In genomic region chr2:192969055-192969454, GRCh38 we compare ENCODE assay signal across 21 cellular contexts.
"Had no signal": no experiment of that assay in that cellular context is flagged by ENCODE, and none has a peak within 500 bp of the region (broad histone marks: within the 10 kb centered on the region; RNA-seq: fewer than 3 reads in every experiment).

No MANE protein-coding gene starts in this region.

- H3K27ac Mint-ChIP-seq: activated naive CD4-positive, alpha-beta T cell treated with anti-CD3 and anti-CD28 coated beads, Interleukin-2, amount 50 U/mL, for 24 hours; memory B cell; natural killer cell; stimulated activated naive B cell treated with anti-CD40 and anti-IgM and Interleukin-4, amounts not matched to agents 10 μg/mL and 1 μg/mL and 100 μg/mL, for 72 hours had no signal

- H3K4me1 Mint-ChIP-seq: activated naive CD4-positive, alpha-beta T cell treated with anti-CD3 and anti-CD28 coated beads, Interleukin-2, amount 50 U/mL, for 24 hours; natural killer cell; stimulated activated naive B cell treated with anti-CD40 and anti-IgM and Interleukin-4, amounts not matched to agents 10 μg/mL and 1 μg/mL and 100 μg/mL, for 72 hours had no signal

- H3K4me3 ChIP-seq: adrenal gland, breast epithelium, coronary artery, gastroesophageal sphincter, heart right ventricle, thoracic aorta, upper lobe of left lung had no signal

- H3K36me3 ChIP-seq: adrenal gland, breast epithelium, gastroesophageal sphincter, heart right ventricle, neutrophil, thoracic aorta, upper lobe of left lung had no signal

- DNase-seq: activated CD4-positive, alpha-beta T cell treated with anti-CD3 and anti-CD28 coated beads, Interleukin-2, amount 50 U/mL, for 1 hour; activated CD8-positive, alpha-beta memory T cell treated with anti-CD3 and anti-CD28 coated beads, Interleukin-2, amount 50 U/mL, for 4 hours; activated effector memory CD4-positive, alpha-beta T cell treated with Interleukin-2 at 50 U/mL for 16 hours; activated T-cell treated with anti-CD3 and anti-CD28 coated beads, Interleukin-2, amount 50 U/mL, for 4 hours; adrenal gland; heart right ventricle; kidney glomerular epithelial cell; natural killer cell; stimulated activated naive B cell treated with anti-CD40 and anti-IgM and Interleukin-4, amounts not matched to agents 10 μg/mL and 1 μg/mL and 100 μg/mL, for 72 hours; T1000; upper lobe of left lung had no signal

- H3K4me3 Mint-ChIP-seq: activated naive CD4-positive, alpha-beta T cell treated with anti-CD3 and anti-CD28 coated beads, Interleukin-2, amount 50 U/mL, for 24 hours; activated T-cell treated with anti-CD3 and anti-CD28 coated beads, Interleukin-2, amount 50 U/mL, for 4 hours; memory B cell; natural killer cell; stimulated activated naive B cell treated with anti-CD40 and anti-IgM and Interleukin-4, amounts not matched to agents 10 μg/mL and 1 μg/mL and 100 μg/mL, for 72 hours had no signal

- H3K27me3 Mint-ChIP-seq: activated naive CD4-positive, alpha-beta T cell treated with anti-CD3 and anti-CD28 coated beads, Interleukin-2, amount 50 U/mL, for 24 hours; memory B cell; stimulated activated naive B cell treated with anti-CD40 and anti-IgM and Interleukin-4, amounts not matched to agents 10 μg/mL and 1 μg/mL and 100 μg/mL, for 72 hours had no signal

- H3K9me3 Mint-ChIP-seq: activated naive CD4-positive, alpha-beta T cell treated with anti-CD3 and anti-CD28 coated beads, Interleukin-2, amount 50 U/mL, for 24 hours; activated T-cell treated with anti-CD3 and anti-CD28 coated beads, Interleukin-2, amount 50 U/mL, for 4 hours; memory B cell; stimulated activated naive B cell treated with anti-CD40 and anti-IgM and Interleukin-4, amounts not matched to agents 10 μg/mL and 1 μg/mL and 100 μg/mL, for 72 hours had no signal

- H3K36me3 Mint-ChIP-seq: activated naive CD4-positive, alpha-beta T cell treated with anti-CD3 and anti-CD28 coated beads, Interleukin-2, amount 50 U/mL, for 24 hours; memory B cell; natural killer cell; stimulated activated naive B cell treated with anti-CD40 and anti-IgM and Interleukin-4, amounts not matched to agents 10 μg/mL and 1 μg/mL and 100 μg/mL, for 72 hours had no signal

- ATAC-seq: activated CD4-positive, CD25-positive, alpha-beta regulatory T cell treated with anti-CD3 and anti-CD28 coated beads, Interleukin-2, amount 50 U/mL, for 24 hours; activated T-cell treated with anti-CD3 and anti-CD28 coated beads, Interleukin-2, amount 50 U/mL, for 4 hours; esophagus mucosa; gastroesophageal sphincter; heart right ventricle; natural killer cell; sciatic nerve; stimulated activated naive B cell treated with anti-CD40 and anti-IgM and Interleukin-4, amounts not matched to agents 10 μg/mL and 1 μg/mL and 100 μg/mL, for 72 hours had no signal

- H3K27me3 ChIP-seq: adrenal gland, breast epithelium, gastroesophageal sphincter, heart right ventricle, neutrophil, upper lobe of left lung had no signal
